In the genomic region with DNA sequence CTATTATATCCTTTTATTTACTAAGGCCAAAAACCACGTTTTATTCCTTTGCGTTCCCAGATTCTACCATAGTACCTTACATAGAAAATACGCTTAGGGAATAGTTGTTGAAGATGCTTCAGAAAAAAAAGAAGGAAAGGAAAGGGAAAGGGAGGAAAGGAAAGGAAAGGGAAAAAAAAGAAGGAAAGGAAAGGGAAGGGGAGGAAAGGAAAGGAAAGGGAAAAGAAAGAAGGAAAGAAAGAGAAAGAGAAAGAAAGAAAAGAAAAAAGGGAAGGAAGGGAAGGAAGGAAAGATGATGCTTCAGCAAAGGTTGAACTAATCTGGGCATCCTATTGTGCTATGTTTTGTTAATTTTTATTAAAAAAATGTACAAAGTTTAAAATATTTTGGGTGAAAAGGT, we compare ENCODE assay signal across 11 cellular contexts.
"Had no signal": no experiment of that assay in that cellular context is flagged by ENCODE, and none has a peak within 500 bp of the region (broad histone marks: within the 10 kb centered on the region; RNA-seq: fewer than 3 reads in every experiment).

No MANE protein-coding gene starts in this region.

- H3K4me1 ChIP-seq: HAP-1 had no signal

- H3K27ac ChIP-seq: GM23248 had no signal

- H3K4me3 Mint-ChIP-seq: GM23338, H9, HFFc6 had no signal

- H3K36me3 ChIP-seq: HAP-1 had no signal

- FAIRE-seq: H1, H54 had no signal

- DNase-seq: GM23248, GOT3, H7, H9, HCEC 1CT, HFFc6 had no signal

- H2AFZ ChIP-seq: GM23248, GM23338 had no signal

- H3K27ac Mint-ChIP-seq: GM23338, H9, HFFc6 had no signal

- H3K4me3 ChIP-seq: GM23248, GM23338, HAP-1 had no signal

- H3K9me3 ChIP-seq: HAP-1 had no signal

- H3K9ac ChIP-seq: GM23248 had no signal

- ATAC-seq: GM23338, HCT116 had no signal

- H3K9me3 Mint-ChIP-seq: GM23338, HFFc6 had no signal

- H3K4me2 ChIP-seq: GM23338 had no signal
